ENCODE assay signal across 8 cellular contexts in genomic region chr9:33076031-33076359, GRCh38. TPM values are rescaled to one million over a fixed set of nuclear protein-coding genes. Genes with fewer than 3 reads are reported as not detected.
DNase-seq lines count a peak whose midpoint lies in the region; ATAC-seq and TF ChIP-seq lines count a peak whose summit lies in the region.

No MANE protein-coding gene starts in this region.

- no peak for ATAC-seq in activated T-cell treated with anti-CD3 and anti-CD28 coated beads, Interleukin-2, amount 50 U/mL, for 72 hours (replicated peaks in 1 of 2)
- ATAC-seq in heart left ventricle: peak in 3 of 4 donors; percentile 4 to 11 (median 10)
- ATAC-seq in GM21786 (IDR thresholded peaks at IDR 0.05; ENCODE audit: unreplicated experiment): no peak

- no peak for TF ChIP-seq POLR2A in heart left ventricle (IDR thresholded peaks at IDR 0.05)

- H3K27me3 ChIP-seq in WERI-Rb-1 (ENCODE audit: insufficient read depth, low read depth, severe bottlenecking): no peaks in the 10 kb centered on the region
- H3K27me3 ChIP-seq in heart left ventricle: no peaks in the 10 kb centered on the region

- no peaks in the 10 kb centered on the region for H3K27me3 Mint-ChIP-seq in activated T-cell treated with anti-CD3 and anti-CD28 coated beads, Interleukin-2, amount 50 U/mL, for 72 hours (ENCODE audit: low read depth)

- H3K36me3 ChIP-seq in WERI-Rb-1 (peaks cover 28% of the 10 kb centered on the region), heart left ventricle (peaks cover 0 to 37% (median 27%) of the 10 kb centered on the region in 9 donors)

- intact Hi-C loops in heart left ventricle (cut with DNase I): no loop called here

- DNase-seq in activated T-cell treated with anti-CD3 and anti-CD28 coated beads, Interleukin-2, amount 50 U/mL, for 72 hours: no peak
- DNase-seq in activated T-cell treated with anti-CD3 and anti-CD28 coated beads for 4 hours: no peak
- no peak for DNase-seq in WERI-Rb-1
- DNase-seq in heart left ventricle: no peak
- DNase-seq in retinal pigment epithelial cell (ENCODE audit: low read depth): no peak
- DNase-seq in mesenteric fat pad (ENCODE audit: low spot score): no peak
- DNase-seq in OCI-M2 (lab: John Stamatoyannopoulos, UW; ENCODE audit: unreplicated experiment): no peak

- H3K27ac Mint-ChIP-seq in activated T-cell treated with anti-CD3 and anti-CD28 coated beads, Interleukin-2, amount 50 U/mL, for 72 hours: peak overlapping the region; percentile 97

- H3K27ac ChIP-seq in WERI-Rb-1 (peak overlapping the region; percentile 82), heart left ventricle (peak overlapping the region; percentile 75 to 96 (median 91))

- no peak for TF ChIP-seq CTCF in WERI-Rb-1 (IDR thresholded peaks at IDR 0.05; ENCODE audit: low read depth, low read length)
- TF ChIP-seq CTCF in heart left ventricle (IDR thresholded peaks at IDR 0.05): no peak
- TF ChIP-seq CTCF in retinal pigment epithelial cell (conservative IDR thresholded peaks at IDR 0.05; ENCODE audit: low read depth, low read length): no peak

- H3K4me3 ChIP-seq in WERI-Rb-1 (ENCODE audit: low read depth, low read length): peak overlapping the region; percentile 68
- peak overlapping the region; percentile 39 to 89 (median 74) for H3K4me3 ChIP-seq in heart left ventricle
- H3K4me3 ChIP-seq in retinal pigment epithelial cell (ENCODE audit: low read length): peak overlapping the region; percentile 95

- H3K4me3 Mint-ChIP-seq in activated T-cell treated with anti-CD3 and anti-CD28 coated beads, Interleukin-2, amount 50 U/mL, for 72 hours: peak overlapping the region; percentile 97 to 99

- 1 to 2% (median 1%) methylated on average over 8 of the region's 8 CpGs for WGBS in heart left ventricle, 4 donors

- H3K4me1 ChIP-seq in heart left ventricle: peaks cover 0 to 29% (median 8%) of the 10 kb centered on the region in 12 donors

- H3K9me3 ChIP-seq in WERI-Rb-1 (ENCODE audit: severe bottlenecking) (no peaks in the 10 kb centered on the region), heart left ventricle (no peaks in the 10 kb centered on the region)

- H3K9me3 Mint-ChIP-seq in activated T-cell treated with anti-CD3 and anti-CD28 coated beads, Interleukin-2, amount 50 U/mL, for 72 hours: no peaks in the 10 kb centered on the region

- H3K36me3 Mint-ChIP-seq in activated T-cell treated with anti-CD3 and anti-CD28 coated beads, Interleukin-2, amount 50 U/mL, for 72 hours (ENCODE audit: insufficient read depth in 2 of 2): peaks cover 8 to 22% of the 10 kb centered on the region in 2 donors

- peaks cover 71% of the 10 kb centered on the region for H3K4me1 Mint-ChIP-seq in activated T-cell treated with anti-CD3 and anti-CD28 coated beads, Interleukin-2, amount 50 U/mL, for 72 hours (ENCODE audit: low read depth)

RNA-seq across cellular contexts. Expression of gene SMU1, which starts 0.5 kb away (rescaled TPM):
- total RNA-seq in activated T-cell treated with anti-CD3 and anti-CD28 coated beads, Interleukin-2, amount 50 U/mL, for 72 hours: 10 to 100 TPM; 23.4 to 27.6 TPM
- total RNA-seq in heart left ventricle: 10 to 100 TPM; 11.5 to 19.4 (median 15.8) TPM
- 10 to 100 TPM in 1 of 2 donors, 1 to 10 TPM in 1; 6.7 to 12.3 TPM for polyA plus RNA-seq in heart left ventricle
- 17.6 TPM for total RNA-seq in mesenteric fat pad

RNA-seq across cellular contexts. Expression of gene DNAJA1, which starts 50.9 kb away (rescaled TPM):
- total RNA-seq in activated T-cell treated with anti-CD3 and anti-CD28 coated beads, Interleukin-2, amount 50 U/mL, for 72 hours: 100 to 1,000 TPM; 108 to 112 TPM
- total RNA-seq in heart left ventricle (100 to 1,000 TPM in 1 of 9 donors, 10 to 100 TPM in 8; 48.6 to 104 (median 63.1) TPM), mesenteric fat pad (112 TPM)
- 100 to 1,000 TPM in 1 of 2 donors, 10 to 100 TPM in 1; 32.6 to 133 TPM for polyA plus RNA-seq in heart left ventricle

Comparison
In these comparisons a context has a peak if more than half of its experiments do, and no peak if none do; other contexts are left out.
1. ATAC-seq: peak in heart left ventricle (3 of 4); none in activated T-cell treated with anti-CD3 and anti-CD28 coated beads, Interleukin-2, amount 50 U/mL, for 72 hours (0 of 2) and GM21786 (single experiment).
2. Peak in every context shown above with its lines, with median percentiles within 50 percentile points of each other: H3K4me3 ChIP-seq.